Comparison of ENCODE assay signal across 26 cellular contexts in genomic region chr18:48612917-48613316, GRCh38.
DNase-seq lines count a peak whose midpoint lies in the region; ATAC-seq, FAIRE-seq and TF ChIP-seq lines count a peak whose summit lies in the region.
"Had no signal": no experiment of that assay in that cellular context is flagged by ENCODE, and none has a peak within 500 bp of the region (broad histone marks: within the 10 kb centered on the region; RNA-seq: fewer than 3 reads in every experiment).

No MANE protein-coding gene starts in this region.

- H3K27me3 ChIP-seq in GM23338 (ENCODE audit: insufficient read depth) = no peaks in the 10 kb centered on the region
- no peaks in the 10 kb centered on the region for H3K27me3 ChIP-seq in HepG2 (ENCODE audit: control insufficient read depth in 1 of 2, insufficient read depth in 2 of 2, low read length in 2 of 2)
- no peaks in the 10 kb centered on the region for H3K27me3 ChIP-seq in stomach smooth muscle (ENCODE audit: control insufficient read depth in 1 of 2, insufficient read depth in 2 of 2, low read length in 2 of 2)
- no peaks in the 10 kb centered on the region for H3K27me3 ChIP-seq in SJCRH30
- H3K27me3 ChIP-seq: heart right ventricle had no signal

- POLR2A ChIA-PET in HepG2 (lab: Yijun Ruan, JAX) = no interaction called here

- H3K9me3 ChIP-seq in HepG2 (ENCODE audit: low read length) (no peaks in the 10 kb centered on the region), stomach smooth muscle (ENCODE audit: control insufficient read depth in 2 of 2, low read length in 2 of 2) (no peaks in the 10 kb centered on the region), SJCRH30 (replicated peaks) (no peaks in the 10 kb centered on the region)
- H3K9me3 ChIP-seq: A549, heart right ventricle, left ventricle myocardium inferior, mucosa of descending colon had no signal

- TF ChIP-seq EP300 in HepG2 (IDR thresholded peaks at IDR 0.05; ENCODE audit: low read depth in 2 of 2, low read length in 2 of 2) (no peak), HepG2 (CRISPR knock-in tag; IDR thresholded peaks at IDR 0.05; ENCODE audit: borderline replicate concordance) (no peak)

- H3K27me3 Mint-ChIP-seq in GM23338 (ENCODE audit: insufficient read depth, low read depth, poor library complexity) (peaks cover 6% of the 10 kb centered on the region), brain (peaks cover 3% of the 10 kb centered on the region)
- no peaks in the 10 kb centered on the region for H3K27me3 Mint-ChIP-seq in activated naive CD8-positive, alpha-beta T cell treated with anti-CD3 and anti-CD28 coated beads, Interleukin-2, amount 50 U/mL, for 24 hours
- H3K27me3 Mint-ChIP-seq: activated CD4-positive, alpha-beta T cell treated with anti-CD3 and anti-CD28 coated beads, Interleukin-2, amount 10 ng/mL, durations not matched to agents 7 days and 5 days; B cell; dendritic cell treated with granulocyte-macrophage colony-stimulating factor and Interleukin-4, amounts not matched to agents 40 ng/mL and 50 ng/mL, for 4 days; stimulated activated naive B cell treated with anti-CD40 and anti-IgM and Interleukin-4, amounts not matched to agents 10 μg/mL and 1 μg/mL and 100 μg/mL, for 72 hours had no signal

- H3K9ac ChIP-seq in HepG2 (ENCODE audit: insufficient read depth, low read depth, low read length) (no peak overlapping the region), stomach smooth muscle (ENCODE audit: low read length in 2 of 2) (peak overlapping the region in 1 of 2 donors; percentile 47)

- H3K36me3 Mint-ChIP-seq in GM23338 (ENCODE audit: low read depth) (no peaks in the 10 kb centered on the region), brain (no peaks in the 10 kb centered on the region)
- no peaks in the 10 kb centered on the region for H3K36me3 Mint-ChIP-seq in activated naive CD8-positive, alpha-beta T cell treated with anti-CD3 and anti-CD28 coated beads, Interleukin-2, amount 50 U/mL, for 24 hours (ENCODE audit: low read depth)
- H3K36me3 Mint-ChIP-seq: activated naive CD4-positive, alpha-beta T cell treated with anti-CD3 and anti-CD28 coated beads, Interleukin-2, amount 50 U/mL, for 24 hours had no signal

- H3K27ac ChIP-seq in GM23338 (ENCODE audit: low read depth) = no peak overlapping the region
- peak overlapping the region; percentile 11 for H3K27ac ChIP-seq in HepG2 (ENCODE audit: extremely low read length, insufficient read depth, low read length)
- peak overlapping the region; percentile 78 for H3K27ac ChIP-seq in stomach smooth muscle (ENCODE audit: low read length)
- no peak overlapping the region for H3K27ac ChIP-seq in SJCRH30

- no peaks in the 10 kb centered on the region for H3K9me2 ChIP-seq in GM23338 (ENCODE audit: insufficient read depth)

- DNase-seq in GM23338 (ENCODE audit: low spot score) (no peak), HepG2 (ENCODE audit: low spot score) (no peak), SJCRH30 (no peak), NCI-H524 treated with DMSO at 0.1 percent for 48 hours (lab: John Stamatoyannopoulos, UW) (no peak)
- no peak for DNase-seq in activated naive CD8-positive, alpha-beta T cell treated with anti-CD3 and anti-CD28 coated beads, Interleukin-2, amount 50 U/mL, for 24 hours
- DNase-seq: activated CD4-positive, alpha-beta T cell treated with anti-CD3 and anti-CD28 coated beads, Interleukin-2, amount 10 ng/mL, durations not matched to agents 7 days and 5 days; NCI-H1048; NCI-H187 treated with DMSO at 0.1 percent for 48 hours; NCI-H226; OCI-M1; SHP77; stimulated activated CD4-positive, alpha-beta T cell treated with anti-CD3 and anti-CD28 coated beads, Interleukin-2, amount 100 ng/mL, for 48 hours; stimulated activated naive B cell treated with anti-CD40 and anti-IgM and Interleukin-4, amounts not matched to agents 10 μg/mL and 1 μg/mL and 100 μg/mL, for 72 hours had no signal

- H3K4me2 ChIP-seq in GM23338 = peak overlapping the region; percentile 38; the same call in 1 of the 2 replicates
- no peak overlapping the region for H3K4me2 ChIP-seq in HepG2 (ENCODE audit: low read depth, low read length)
- H3K4me2 ChIP-seq: A549, smooth muscle cell had no signal

- no peak for TF ChIP-seq POLR2A in HepG2 (IDR thresholded peaks at IDR 0.05; ENCODE audit: insufficient read depth in 1 of 2, low read depth in 2 of 2, low read length in 2 of 2)

- no peaks in the 10 kb centered on the region for H3F3A ChIP-seq in GM23338 (replicated peaks; ENCODE audit: low read depth)

- 75% methylated on average over 4 of the region's 4 CpGs for WGBS in HepG2 (ENCODE audit: low lambda C conversion rate)

- intact Hi-C loops in HepG2 (cut with micrococcal nuclease; ENCODE audit: unreplicated experiment) = no loop called here

- H3K4me1 ChIP-seq in GM23338 (ENCODE audit: insufficient read depth) (peaks cover 11% of the 10 kb centered on the region; the same call in 1 of the 2 replicates), HepG2 (ENCODE audit: insufficient read depth, low read length) (peaks cover 25% of the 10 kb centered on the region), stomach smooth muscle (ENCODE audit: control insufficient read depth, insufficient read depth, low read length) (peaks cover 24% of the 10 kb centered on the region), SJCRH30 (peaks cover 11% of the 10 kb centered on the region; the same call in 1 of the 2 replicates)

- no peaks in the 10 kb centered on the region for H3K36me3 ChIP-seq in GM23338 (ENCODE audit: insufficient read depth)
- H3K36me3 ChIP-seq in HepG2 (replicated peaks in 1 of 2; ENCODE audit: control insufficient read depth in 1 of 2, insufficient read depth in 2 of 2, low read length in 2 of 2) = peaks cover 3 to 7% of the 10 kb centered on the region in 2 experiments; a peak in 2 of 5 replicates
- no peaks in the 10 kb centered on the region for H3K36me3 ChIP-seq in stomach smooth muscle (ENCODE audit: control insufficient read depth in 2 of 2, insufficient read depth in 2 of 2, low read length in 2 of 2)
- H3K36me3 ChIP-seq in SJCRH30 = no peaks in the 10 kb centered on the region
- H3K36me3 ChIP-seq: heart right ventricle, left ventricle myocardium inferior had no signal

- H3K4me3 Mint-ChIP-seq in GM23338 (no peak overlapping the region), brain (peak overlapping the region in 2 of 5 experiments; percentile 45 to 55)
- no peak overlapping the region for H3K4me3 Mint-ChIP-seq in activated naive CD8-positive, alpha-beta T cell treated with anti-CD3 and anti-CD28 coated beads, Interleukin-2, amount 50 U/mL, for 24 hours
- H3K4me3 Mint-ChIP-seq: activated CD4-positive, alpha-beta T cell treated with anti-CD3 and anti-CD28 coated beads, Interleukin-2, amount 10 ng/mL, durations not matched to agents 7 days and 5 days; activated naive CD4-positive, alpha-beta T cell treated with anti-CD3 and anti-CD28 coated beads, Interleukin-2, amount 50 U/mL, for 24 hours; activated T-helper 1 cell treated with anti-CD3 and anti-CD28 coated beads, Interleukin-12 subunit alpha, Interleukin-12 subunit beta, Interleukin-2, Interleukin-4 antibody, amounts not matched to agents 30 ng/mL and 10 ng/mL and 1 ng/mL, durations not matched to agents 14 hours and 24 hours and 36 hours; B cell; dendritic cell treated with granulocyte-macrophage colony-stimulating factor and Interleukin-4, amounts not matched to agents 40 ng/mL and 50 ng/mL, for 4 days; stimulated activated naive B cell treated with anti-CD40 and anti-IgM and Interleukin-4, amounts not matched to agents 10 μg/mL and 1 μg/mL and 100 μg/mL, for 72 hours had no signal

- TF ChIP-seq RAD21 in HepG2 (CRISPR knock-in tag; IDR thresholded peaks at IDR 0.05) = no peak

- in situ Hi-C loops in HepG2 (cut with HindIII; ENCODE audit: extremely low pct_ligation_motif_present, low pct_unique_long_range_greater_than_20kb) = no loop called here

- CTCF ChIA-PET in HepG2 (lab: Yijun Ruan, JAX; ENCODE audit: low intra/inter-chr PET ratio, low total read pairs) = no interaction called here

- no peak for TF ChIP-seq CTCF in GM23338 (conservative IDR thresholded peaks at IDR 0.05; ENCODE audit: low read depth in 2 of 2)
- TF ChIP-seq CTCF in brain (conservative IDR thresholded peaks at IDR 0.05) = no peak
- no peak for TF ChIP-seq CTCF in HepG2 (CRISPR knock-in tag; IDR thresholded peaks at IDR 0.05)

- H3K4me3 ChIP-seq in GM23338 (no peak overlapping the region), HepG2 (replicated peaks in 1 of 3; ENCODE audit: insufficient read depth in 1 of 3, low read depth in 2 of 3, low read length in 3 of 3) (no peak overlapping the region), stomach smooth muscle (ENCODE audit: low read length in 2 of 2) (peak overlapping the region in 1 of 2 donors; percentile 35), SJCRH30 (no peak overlapping the region)
- H3K4me3 ChIP-seq: A549, heart right ventricle, left ventricle myocardium inferior, mucosa of descending colon, smooth muscle cell had no signal

- ATAC-seq in GM23338 (no peak), HepG2 (no peak), HG03280 (IDR thresholded peaks at IDR 0.05; ENCODE audit: unreplicated experiment) (no peak)
- no peak for ATAC-seq in activated naive CD8-positive, alpha-beta T cell treated with anti-CD3 and anti-CD28 coated beads, Interleukin-2, amount 50 U/mL, for 24 hours
- ATAC-seq: A549; mucosa of descending colon; stimulated activated naive B cell treated with anti-CD40 and anti-IgM and Interleukin-4, amounts not matched to agents 10 μg/mL and 1 μg/mL and 100 μg/mL, for 72 hours had no signal

- FAIRE-seq in HepG2 (lab: Jason Lieb, UNC) = no peak
- FAIRE-seq: A549, GM12891 had no signal

- H4K20me1 ChIP-seq in GM23338 (replicated peaks; ENCODE audit: insufficient read depth) (0 out of 2 replicates have a peak, but pooled peaks cover under 1% of the 10 kb centered on the region), HepG2 (ENCODE audit: insufficient read depth, low read length) (no peaks in the 10 kb centered on the region; the same call in 1 of the 2 replicates)

- no peak overlapping the region for H3K27ac Mint-ChIP-seq in GM23338
- H3K27ac Mint-ChIP-seq in brain = peak overlapping the region in 4 of 5 experiments; percentile 22 to 87 (median 60)
- no peak overlapping the region for H3K27ac Mint-ChIP-seq in activated naive CD8-positive, alpha-beta T cell treated with anti-CD3 and anti-CD28 coated beads, Interleukin-2, amount 50 U/mL, for 24 hours
- H3K27ac Mint-ChIP-seq: activated CD4-positive, alpha-beta T cell treated with anti-CD3 and anti-CD28 coated beads, Interleukin-2, amount 10 ng/mL, durations not matched to agents 7 days and 5 days; activated naive CD4-positive, alpha-beta T cell treated with anti-CD3 and anti-CD28 coated beads, Interleukin-2, amount 50 U/mL, for 24 hours; activated T-helper 1 cell treated with anti-CD3 and anti-CD28 coated beads, Interleukin-12 subunit alpha, Interleukin-12 subunit beta, Interleukin-2, Interleukin-4 antibody, amounts not matched to agents 30 ng/mL and 10 ng/mL and 1 ng/mL, durations not matched to agents 14 hours and 24 hours and 36 hours; B cell; dendritic cell treated with granulocyte-macrophage colony-stimulating factor and Interleukin-4, amounts not matched to agents 40 ng/mL and 50 ng/mL, for 4 days had no signal

- H3K79me2 ChIP-seq in GM23338 (replicated peaks; ENCODE audit: insufficient read depth) (peaks cover 12% of the 10 kb centered on the region; the same call in 1 of the 2 replicates), HepG2 (ENCODE audit: insufficient read depth, low read length) (peaks cover 23% of the 10 kb centered on the region)

- no peaks in the 10 kb centered on the region for H3K9me3 Mint-ChIP-seq in GM23338
- H3K9me3 Mint-ChIP-seq in brain = no peaks in the 10 kb centered on the region
- no peaks in the 10 kb centered on the region for H3K9me3 Mint-ChIP-seq in activated naive CD8-positive, alpha-beta T cell treated with anti-CD3 and anti-CD28 coated beads, Interleukin-2, amount 50 U/mL, for 24 hours
- H3K9me3 Mint-ChIP-seq: activated CD4-positive, alpha-beta T cell treated with anti-CD3 and anti-CD28 coated beads, Interleukin-2, amount 10 ng/mL, durations not matched to agents 7 days and 5 days; activated naive CD4-positive, alpha-beta T cell treated with anti-CD3 and anti-CD28 coated beads, Interleukin-2, amount 50 U/mL, for 24 hours; activated T-helper 1 cell treated with anti-CD3 and anti-CD28 coated beads, Interleukin-12 subunit alpha, Interleukin-12 subunit beta, Interleukin-2, Interleukin-4 antibody, amounts not matched to agents 30 ng/mL and 10 ng/mL and 1 ng/mL, durations not matched to agents 14 hours and 24 hours and 36 hours; dendritic cell treated with granulocyte-macrophage colony-stimulating factor and Interleukin-4, amounts not matched to agents 40 ng/mL and 50 ng/mL, for 4 days; stimulated activated naive B cell treated with anti-CD40 and anti-IgM and Interleukin-4, amounts not matched to agents 10 μg/mL and 1 μg/mL and 100 μg/mL, for 72 hours had no signal

- H2AFZ ChIP-seq in GM23338 = no peak overlapping the region
- H2AFZ ChIP-seq in HepG2 (ENCODE audit: low read length) = no peak overlapping the region

- peaks cover 39% of the 10 kb centered on the region for H3K4me1 Mint-ChIP-seq in GM23338
- peaks cover 72% of the 10 kb centered on the region for H3K4me1 Mint-ChIP-seq in brain
- H3K4me1 Mint-ChIP-seq in activated naive CD8-positive, alpha-beta T cell treated with anti-CD3 and anti-CD28 coated beads, Interleukin-2, amount 50 U/mL, for 24 hours = no peaks in the 10 kb centered on the region
- H3K4me1 Mint-ChIP-seq: activated CD4-positive, alpha-beta T cell treated with anti-CD3 and anti-CD28 coated beads, Interleukin-2, amount 10 ng/mL, durations not matched to agents 7 days and 5 days; activated naive CD4-positive, alpha-beta T cell treated with anti-CD3 and anti-CD28 coated beads, Interleukin-2, amount 50 U/mL, for 24 hours; B cell; stimulated activated naive B cell treated with anti-CD40 and anti-IgM and Interleukin-4, amounts not matched to agents 10 μg/mL and 1 μg/mL and 100 μg/mL, for 72 hours had no signal

- BruUV-seq in HepG2 (replicated peaks; lab: Mats Ljungman, UMichigan) = no TSS peak

Comparison
In these comparisons a context has a peak if more than half of its experiments do, and no peak if none do; other contexts are left out.
1. H3K27ac ChIP-seq: peak in HepG2 (single experiment) and stomach smooth muscle (single experiment); none in GM23338 (single experiment) and SJCRH30 (single experiment).
2. H3K27ac Mint-ChIP-seq: peak in brain (4 of 5); none in GM23338 (single experiment) and activated naive CD8-positive, alpha-beta T cell treated with anti-CD3 and anti-CD28 coated beads, Interleukin-2, amount 50 U/mL, for 24 hours (single experiment).